ENCODE assay signal across 14 cellular contexts in the genomic region with DNA sequence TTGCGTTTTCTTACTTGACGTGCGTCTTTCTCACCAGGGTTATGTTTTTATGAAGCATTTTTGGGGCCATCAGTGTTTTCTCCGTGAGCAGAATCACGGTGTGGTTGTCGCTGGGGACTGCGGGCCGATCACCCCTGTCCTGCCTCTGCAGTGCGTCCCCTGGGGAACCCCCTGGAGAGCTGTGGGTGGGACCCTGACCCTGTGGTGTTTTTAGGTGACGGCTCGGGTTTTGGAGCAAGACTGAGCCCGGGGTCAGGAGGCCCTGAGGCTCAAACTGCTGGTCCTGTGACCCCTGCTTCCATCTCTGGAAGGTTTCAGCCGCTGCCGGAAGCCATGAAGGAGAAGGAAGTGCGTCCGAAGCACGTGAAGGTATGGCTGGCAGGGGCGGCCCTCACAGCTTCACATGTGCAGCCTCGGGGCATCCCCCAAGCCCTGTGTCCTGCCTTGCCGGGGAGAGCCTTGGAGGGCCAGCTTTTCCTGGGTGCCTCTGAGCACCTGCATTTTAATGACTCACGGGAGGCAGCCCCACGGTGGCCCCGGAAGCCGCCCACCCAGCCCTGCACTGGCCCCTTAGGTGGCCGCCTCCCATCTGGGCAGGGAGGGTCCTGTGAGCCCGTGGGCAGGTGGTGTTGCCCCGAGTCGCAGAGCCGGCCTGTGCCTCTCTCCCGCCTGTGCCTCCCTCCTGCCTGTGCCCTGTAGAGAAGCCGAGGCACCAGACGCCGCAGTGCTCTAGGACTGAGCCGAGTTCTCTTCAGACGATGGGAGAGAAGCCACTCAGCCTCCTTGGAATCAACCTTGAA. TPM values are rescaled to one million over a fixed set of nuclear protein-coding genes. Genes with fewer than 3 reads are reported as not detected.
DNase-seq lines count a peak whose midpoint lies in the region; ATAC-seq and TF ChIP-seq lines count a peak whose summit lies in the region.
"Had no signal": no experiment of that assay in that cellular context is flagged by ENCODE, and none has a peak within 500 bp of the region (broad histone marks: within the 10 kb centered on the region; RNA-seq: fewer than 3 reads in every experiment).

No MANE protein-coding gene starts in this region.

- ATAC-seq in Right ventricle myocardium superior (ENCODE audit: poor library complexity) (no peak), GM19395 (IDR thresholded peaks at IDR 0.05; ENCODE audit: unreplicated experiment) (no peak)
- ATAC-seq in naive thymus-derived CD4-positive, alpha-beta T cell, result no peak

- no peak for TF ChIP-seq CTCF in right atrium auricular region (IDR thresholded peaks at IDR 0.05)

- no peaks in the 10 kb centered on the region for H3K27me3 ChIP-seq in right atrium auricular region
- no peaks in the 10 kb centered on the region for H3K27me3 ChIP-seq in naive thymus-derived CD4-positive, alpha-beta T cell (ENCODE audit: control insufficient read depth in 2 of 2, insufficient read depth in 2 of 2, low read length in 2 of 2)
- H3K27me3 ChIP-seq: SJSA1 had no signal

- intact Hi-C loops in Right ventricle myocardium superior (cut with DNase I), result no loop called here
- intact Hi-C loops in naive thymus-derived CD4-positive, alpha-beta T cell (cut with micrococcal nuclease), result loop anchor here in 1 of 2 donors (10.0 kb wide), 2 partner anchors 47 to 137 kb away; partner anchors contain the start of genes MCM3AP and YBEY

- peak; percentile 30 for DNase-seq in Right ventricle myocardium superior
- DNase-seq in right atrium auricular region (ENCODE audit: low spot score), result no peak
- no peak for DNase-seq in naive thymus-derived CD4-positive, alpha-beta T cell
- no peak for DNase-seq in activated effector memory CD4-positive, alpha-beta T cell treated with anti-CD3 and anti-CD28 coated beads, Interleukin-2, amount 50 U/mL, for 16 hours
- DNase-seq in T-helper 1 cell, result no peak
- DNase-seq: EL, HCEC 1CT, NCI-H1436 treated with DMSO at 0.1 percent for 48 hours, NCI-H2081, NCI-H526 had no signal

- no peak overlapping the region for H3K27ac ChIP-seq in right atrium auricular region
- H3K27ac ChIP-seq in KOPT-K1 (ENCODE audit: low read depth, low read length, poor library complexity, severe bottlenecking), result peak overlapping the region; percentile 65
- H3K27ac ChIP-seq in naive thymus-derived CD4-positive, alpha-beta T cell (ENCODE audit: low read depth, low read length), result no peak overlapping the region
- H3K27ac ChIP-seq: A549, SJSA1 had no signal

- peaks cover 0 to 26% (median 7%) of the 10 kb centered on the region in 5 donors for H3K36me3 Mint-ChIP-seq in naive thymus-derived CD4-positive, alpha-beta T cell

- H3K4me3 ChIP-seq in right atrium auricular region, result no peak overlapping the region
- no peak overlapping the region for H3K4me3 ChIP-seq in naive thymus-derived CD4-positive, alpha-beta T cell (ENCODE audit: low read length)
- H3K4me3 ChIP-seq: A549, SJSA1 had no signal

- no peak overlapping the region for H3K4me3 Mint-ChIP-seq in naive thymus-derived CD4-positive, alpha-beta T cell

- H3K4me1 Mint-ChIP-seq in naive thymus-derived CD4-positive, alpha-beta T cell, result peaks cover 5 to 36% (median 16%) of the 10 kb centered on the region in 7 donors

- no peaks in the 10 kb centered on the region for H3K27me3 Mint-ChIP-seq in naive thymus-derived CD4-positive, alpha-beta T cell

- POLR2A ChIA-PET in naive thymus-derived CD4-positive, alpha-beta T cell (lab: Charles Lee), result interaction anchor here (0.9 kb wide), 1 partner anchor 36 kb away, joined by 3 read pairs; no protein-coding TSS in a partner anchor

- no peaks in the 10 kb centered on the region for H3K4me1 ChIP-seq in right atrium auricular region
- peaks cover 8 to 34% of the 10 kb centered on the region in 2 donors for H3K4me1 ChIP-seq in naive thymus-derived CD4-positive, alpha-beta T cell (ENCODE audit: control insufficient read depth in 2 of 2, insufficient read depth in 2 of 2, low read length in 2 of 2)
- H3K4me1 ChIP-seq: A549, SJSA1 had no signal

- H3K9me3 Mint-ChIP-seq in naive thymus-derived CD4-positive, alpha-beta T cell, result no peaks in the 10 kb centered on the region

- H3K36me3 ChIP-seq in right atrium auricular region (peaks cover 33% of the 10 kb centered on the region), KOPT-K1 (ENCODE audit: insufficient read depth, low read length) (peaks cover 52% of the 10 kb centered on the region)
- peaks cover 0 to 26% (median 0%) of the 10 kb centered on the region in 3 experiments for H3K36me3 ChIP-seq in naive thymus-derived CD4-positive, alpha-beta T cell (ENCODE audit: control insufficient read depth in 2 of 3, insufficient read depth in 3 of 3, low read length in 3 of 3)

- H3K9me3 ChIP-seq in right atrium auricular region, result no peaks in the 10 kb centered on the region
- no peaks in the 10 kb centered on the region for H3K9me3 ChIP-seq in KOPT-K1 (ENCODE audit: insufficient read depth, low read length, poor library complexity, severe bottlenecking)
- H3K9me3 ChIP-seq in naive thymus-derived CD4-positive, alpha-beta T cell (ENCODE audit: control insufficient read depth in 2 of 3, low read length in 3 of 3), result no peaks in the 10 kb centered on the region
- H3K9me3 ChIP-seq: A549, SJSA1 had no signal

- CTCF ChIA-PET in naive thymus-derived CD4-positive, alpha-beta T cell (lab: Charles Lee), result interaction anchor here (0.5 kb wide), 1 partner anchor 184 kb away, joined by 3 read pairs; no protein-coding TSS in a partner anchor

- H3K27ac Mint-ChIP-seq in naive thymus-derived CD4-positive, alpha-beta T cell, result peak overlapping the region in 5 of 9 donors; percentile 36 to 83 (median 47)

RNA-seq across cellular contexts. Expression of gene DIP2A, which starts 36.7 kb away (rescaled TPM):
- total RNA-seq in Right ventricle myocardium superior (21.6 TPM), right atrium auricular region (10 to 100 TPM; 18.1 to 25.9 TPM)
- total RNA-seq in naive thymus-derived CD4-positive, alpha-beta T cell, result 100 to 1,000 TPM in 4 of 5 experiments, 10 to 100 TPM in 1; 54.7 to 118 (median 108) TPM
- 10 to 100 TPM; 16.9 to 22.9 TPM for polyA plus RNA-seq in naive thymus-derived CD4-positive, alpha-beta T cell
